ENCODE assay signal across 1 cellular context in the genomic region with DNA sequence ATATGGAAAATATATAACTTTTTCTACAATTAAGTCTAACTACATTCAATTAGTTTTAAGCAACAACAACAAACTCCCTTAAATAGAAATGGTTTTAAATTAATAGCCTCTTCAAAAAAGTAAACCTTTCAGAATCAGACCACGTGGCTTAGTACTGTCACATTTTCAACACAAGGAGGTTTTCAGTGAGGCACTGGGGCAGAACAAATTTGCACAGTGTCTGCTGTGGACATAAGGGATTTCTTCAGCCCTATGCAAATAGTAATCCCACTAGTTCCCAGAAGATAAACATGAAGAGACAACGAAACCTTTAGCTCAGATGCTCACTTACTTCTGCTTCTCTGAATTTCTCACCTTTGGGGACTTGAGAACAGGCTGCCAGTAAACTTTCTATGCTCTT.
TF ChIP-seq lines count a peak whose summit lies in the region.

No MANE protein-coding gene starts in this region.

TF ChIP-seq in HepG2, 621 proteins besides CTCF, POLR2A, EP300 and RAD21 (continued from another document and continues in another):
- TF ChIP-seq, protein P1, sequence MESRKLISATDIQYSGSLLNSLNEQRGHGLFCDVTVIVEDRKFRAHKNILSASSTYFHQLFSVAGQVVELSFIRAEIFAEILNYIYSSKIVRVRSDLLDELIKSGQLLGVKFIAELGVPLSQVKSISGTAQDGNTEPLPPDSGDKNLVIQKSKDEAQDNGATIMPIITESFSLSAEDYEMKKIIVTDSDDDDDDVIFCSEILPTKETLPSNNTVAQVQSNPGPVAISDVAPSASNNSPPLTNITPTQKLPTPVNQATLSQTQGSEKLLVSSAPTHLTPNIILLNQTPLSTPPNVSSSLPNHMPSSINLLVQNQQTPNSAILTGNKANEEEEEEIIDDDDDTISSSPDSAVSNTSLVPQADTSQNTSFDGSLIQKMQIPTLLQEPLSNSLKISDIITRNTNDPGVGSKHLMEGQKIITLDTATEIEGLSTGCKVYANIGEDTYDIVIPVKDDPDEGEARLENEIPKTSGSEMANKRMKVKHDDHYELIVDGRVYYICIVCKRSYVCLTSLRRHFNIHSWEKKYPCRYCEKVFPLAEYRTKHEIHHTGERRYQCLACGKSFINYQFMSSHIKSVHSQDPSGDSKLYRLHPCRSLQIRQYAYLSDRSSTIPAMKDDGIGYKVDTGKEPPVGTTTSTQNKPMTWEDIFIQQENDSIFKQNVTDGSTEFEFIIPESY (CRISPR knock-in tag; IDR thresholded peaks at IDR 0.05): 0 out of 2 replicates have a peak, but pooled peaks have one; percentile 28
- TF ChIP-seq YEATS2 (CRISPR knock-in tag; IDR thresholded peaks at IDR 0.05; ENCODE audit: borderline replicate concordance): peak; percentile 34; the same call in 1 of the 2 replicates
- no peak for TF ChIP-seq ZC3H13 (CRISPR knock-in tag; IDR thresholded peaks at IDR 0.05)
- TF ChIP-seq MTF1 (CRISPR knock-in tag; IDR thresholded peaks at IDR 0.05): no peak
- TF ChIP-seq ZBTB21 (CRISPR knock-in tag; IDR thresholded peaks at IDR 0.05): no peak
- TF ChIP-seq MIXL1 (CRISPR knock-in tag; IDR thresholded peaks at IDR 0.05): peak; percentile 86
- TF ChIP-seq ZNF205 (CRISPR knock-in tag; IDR thresholded peaks at IDR 0.05): peak; percentile 87; the same call in 1 of the 2 replicates
- TF ChIP-seq TOE1 (CRISPR knock-in tag; IDR thresholded peaks at IDR 0.05): peak; percentile 81; the same call in 1 of the 2 replicates
- TF ChIP-seq MBD4 (IDR thresholded peaks at IDR 0.05; ENCODE audit: borderline replicate concordance, low read length): peak; percentile 97; the same call in 1 of the 2 replicates
- no peak for TF ChIP-seq LBX2 (CRISPR knock-in tag; IDR thresholded peaks at IDR 0.05; ENCODE audit: borderline replicate concordance)
- no peak for TF ChIP-seq CC2D1A (CRISPR knock-in tag; IDR thresholded peaks at IDR 0.05)
- TF ChIP-seq ZNF720 (CRISPR knock-in tag; IDR thresholded peaks at IDR 0.05): no peak
- peak; percentile 66; the same call in 1 of the 2 replicates for TF ChIP-seq MIER2 (CRISPR knock-in tag; IDR thresholded peaks at IDR 0.05)
- TF ChIP-seq AGO1 (IDR thresholded peaks at IDR 0.05; ENCODE audit: low read depth, low read length, poor library complexity, severe bottlenecking): no peak
- TF ChIP-seq SP1 (IDR thresholded peaks at IDR 0.05): no peak
- no peak for TF ChIP-seq SP1 (CRISPR knock-in tag; IDR thresholded peaks at IDR 0.05)
- peak; percentile 62; the same call in 1 of the 2 replicates for TF ChIP-seq KLF6 (CRISPR knock-in tag; IDR thresholded peaks at IDR 0.05)
- no peak for TF ChIP-seq JDP2 (CRISPR knock-in tag; IDR thresholded peaks at IDR 0.05; ENCODE audit: borderline replicate concordance)
- TF ChIP-seq, protein P2, sequence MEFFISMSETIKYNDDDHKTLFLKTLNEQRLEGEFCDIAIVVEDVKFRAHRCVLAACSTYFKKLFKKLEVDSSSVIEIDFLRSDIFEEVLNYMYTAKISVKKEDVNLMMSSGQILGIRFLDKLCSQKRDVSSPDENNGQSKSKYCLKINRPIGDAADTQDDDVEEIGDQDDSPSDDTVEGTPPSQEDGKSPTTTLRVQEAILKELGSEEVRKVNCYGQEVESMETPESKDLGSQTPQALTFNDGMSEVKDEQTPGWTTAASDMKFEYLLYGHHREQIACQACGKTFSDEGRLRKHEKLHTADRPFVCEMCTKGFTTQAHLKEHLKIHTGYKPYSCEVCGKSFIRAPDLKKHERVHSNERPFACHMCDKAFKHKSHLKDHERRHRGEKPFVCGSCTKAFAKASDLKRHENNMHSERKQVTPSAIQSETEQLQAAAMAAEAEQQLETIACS (CRISPR knock-in tag; IDR thresholded peaks at IDR 0.05): no peak
- TF ChIP-seq KLF11 (CRISPR knock-in tag; IDR thresholded peaks at IDR 0.05): 0 out of 2 replicates have a peak, but pooled peaks have one; percentile 57
- TF ChIP-seq ZNF724P (CRISPR knock-in tag; IDR thresholded peaks at IDR 0.05; ENCODE audit: borderline replicate concordance): no peak
- TF ChIP-seq THRA (CRISPR knock-in tag; IDR thresholded peaks at IDR 0.05; ENCODE audit: borderline replicate concordance): peak; percentile 57; the same call in 1 of the 2 replicates
- TF ChIP-seq ZNF234 (CRISPR knock-in tag; conservative IDR thresholded peaks at IDR 0.05): no peak
- no peak for TF ChIP-seq ZEB1 (IDR thresholded peaks at IDR 0.05; ENCODE audit: insufficient replicate concordance, low read depth)
- TF ChIP-seq HMG20A (CRISPR knock-in tag; IDR thresholded peaks at IDR 0.05; ENCODE audit: borderline replicate concordance): peak; percentile 99
- TF ChIP-seq, protein P3, sequence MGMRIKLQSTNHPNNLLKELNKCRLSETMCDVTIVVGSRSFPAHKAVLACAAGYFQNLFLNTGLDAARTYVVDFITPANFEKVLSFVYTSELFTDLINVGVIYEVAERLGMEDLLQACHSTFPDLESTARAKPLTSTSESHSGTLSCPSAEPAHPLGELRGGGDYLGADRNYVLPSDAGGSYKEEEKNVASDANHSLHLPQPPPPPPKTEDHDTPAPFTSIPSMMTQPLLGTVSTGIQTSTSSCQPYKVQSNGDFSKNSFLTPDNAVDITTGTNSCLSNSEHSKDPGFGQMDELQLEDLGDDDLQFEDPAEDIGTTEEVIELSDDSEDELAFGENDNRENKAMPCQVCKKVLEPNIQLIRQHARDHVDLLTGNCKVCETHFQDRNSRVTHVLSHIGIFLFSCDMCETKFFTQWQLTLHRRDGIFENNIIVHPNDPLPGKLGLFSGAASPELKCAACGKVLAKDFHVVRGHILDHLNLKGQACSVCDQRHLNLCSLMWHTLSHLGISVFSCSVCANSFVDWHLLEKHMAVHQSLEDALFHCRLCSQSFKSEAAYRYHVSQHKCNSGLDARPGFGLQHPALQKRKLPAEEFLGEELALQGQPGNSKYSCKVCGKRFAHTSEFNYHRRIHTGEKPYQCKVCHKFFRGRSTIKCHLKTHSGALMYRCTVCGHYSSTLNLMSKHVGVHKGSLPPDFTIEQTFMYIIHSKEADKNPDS (CRISPR knock-in tag; IDR thresholded peaks at IDR 0.05): no peak
- TF ChIP-seq ASH2L (IDR thresholded peaks at IDR 0.05; ENCODE audit: insufficient read length, low read depth, low read length): no peak
- peak; percentile 72; the same call in 1 of the 2 replicates for TF ChIP-seq SIX1 (CRISPR knock-in tag; IDR thresholded peaks at IDR 0.05; ENCODE audit: borderline replicate concordance)
- 0 out of 2 replicates have a peak, but pooled peaks have one; percentile 33 for TF ChIP-seq SIN3A (IDR thresholded peaks at IDR 0.05; ENCODE audit: borderline replicate concordance, low read depth, low read length)
- no peak for TF ChIP-seq DRAP1 (CRISPR knock-in tag; IDR thresholded peaks at IDR 0.05)
- peak; percentile 87 for TF ChIP-seq NCOA2 (CRISPR knock-in tag; IDR thresholded peaks at IDR 0.05)
- TF ChIP-seq ZNF18 (CRISPR knock-in tag; IDR thresholded peaks at IDR 0.05; ENCODE audit: insufficient replicate concordance): no peak
- no peak for TF ChIP-seq ZNF274 (CRISPR knock-in tag; IDR thresholded peaks at IDR 0.05)
- TF ChIP-seq, protein P4, sequence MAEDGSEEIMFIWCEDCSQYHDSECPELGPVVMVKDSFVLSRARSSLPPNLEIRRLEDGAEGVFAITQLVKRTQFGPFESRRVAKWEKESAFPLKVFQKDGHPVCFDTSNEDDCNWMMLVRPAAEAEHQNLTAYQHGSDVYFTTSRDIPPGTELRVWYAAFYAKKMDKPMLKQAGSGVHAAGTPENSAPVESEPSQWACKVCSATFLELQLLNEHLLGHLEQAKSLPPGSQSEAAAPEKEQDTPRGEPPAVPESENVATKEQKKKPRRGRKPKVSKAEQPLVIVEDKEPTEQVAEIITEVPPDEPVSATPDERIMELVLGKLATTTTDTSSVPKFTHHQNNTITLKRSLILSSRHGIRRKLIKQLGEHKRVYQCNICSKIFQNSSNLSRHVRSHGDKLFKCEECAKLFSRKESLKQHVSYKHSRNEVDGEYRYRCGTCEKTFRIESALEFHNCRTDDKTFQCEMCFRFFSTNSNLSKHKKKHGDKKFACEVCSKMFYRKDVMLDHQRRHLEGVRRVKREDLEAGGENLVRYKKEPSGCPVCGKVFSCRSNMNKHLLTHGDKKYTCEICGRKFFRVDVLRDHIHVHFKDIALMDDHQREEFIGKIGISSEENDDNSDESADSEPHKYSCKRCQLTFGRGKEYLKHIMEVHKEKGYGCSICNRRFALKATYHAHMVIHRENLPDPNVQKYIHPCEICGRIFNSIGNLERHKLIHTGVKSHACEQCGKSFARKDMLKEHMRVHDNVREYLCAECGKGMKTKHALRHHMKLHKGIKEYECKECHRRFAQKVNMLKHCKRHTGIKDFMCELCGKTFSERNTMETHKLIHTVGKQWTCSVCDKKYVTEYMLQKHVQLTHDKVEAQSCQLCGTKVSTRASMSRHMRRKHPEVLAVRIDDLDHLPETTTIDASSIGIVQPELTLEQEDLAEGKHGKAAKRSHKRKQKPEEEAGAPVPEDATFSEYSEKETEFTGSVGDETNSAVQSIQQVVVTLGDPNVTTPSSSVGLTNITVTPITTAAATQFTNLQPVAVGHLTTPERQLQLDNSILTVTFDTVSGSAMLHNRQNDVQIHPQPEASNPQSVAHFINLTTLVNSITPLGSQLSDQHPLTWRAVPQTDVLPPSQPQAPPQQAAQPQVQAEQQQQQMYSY (CRISPR knock-in tag; IDR thresholded peaks at IDR 0.05): no peak
- no peak for TF ChIP-seq RFX1 (IDR thresholded peaks at IDR 0.05)
- TF ChIP-seq, protein P5, sequence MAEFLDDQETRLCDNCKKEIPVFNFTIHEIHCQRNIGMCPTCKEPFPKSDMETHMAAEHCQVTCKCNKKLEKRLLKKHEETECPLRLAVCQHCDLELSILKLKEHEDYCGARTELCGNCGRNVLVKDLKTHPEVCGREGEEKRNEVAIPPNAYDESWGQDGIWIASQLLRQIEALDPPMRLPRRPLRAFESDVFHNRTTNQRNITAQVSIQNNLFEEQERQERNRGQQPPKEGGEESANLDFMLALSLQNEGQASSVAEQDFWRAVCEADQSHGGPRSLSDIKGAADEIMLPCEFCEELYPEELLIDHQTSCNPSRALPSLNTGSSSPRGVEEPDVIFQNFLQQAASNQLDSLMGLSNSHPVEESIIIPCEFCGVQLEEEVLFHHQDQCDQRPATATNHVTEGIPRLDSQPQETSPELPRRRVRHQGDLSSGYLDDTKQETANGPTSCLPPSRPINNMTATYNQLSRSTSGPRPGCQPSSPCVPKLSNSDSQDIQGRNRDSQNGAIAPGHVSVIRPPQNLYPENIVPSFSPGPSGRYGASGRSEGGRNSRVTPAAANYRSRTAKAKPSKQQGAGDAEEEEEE (CRISPR knock-in tag; IDR thresholded peaks at IDR 0.05; ENCODE audit: borderline replicate concordance): no peak
- no peak for TF ChIP-seq ATRX (CRISPR knock-in tag; IDR thresholded peaks at IDR 0.05; ENCODE audit: borderline replicate concordance)
- TF ChIP-seq SMYD3 (CRISPR knock-in tag; IDR thresholded peaks at IDR 0.05): peak; percentile 87
- TF ChIP-seq ZFP37 (CRISPR knock-in tag; IDR thresholded peaks at IDR 0.05; ENCODE audit: borderline replicate concordance): no peak
- no peak for TF ChIP-seq IRF1 (CRISPR knock-in tag; IDR thresholded peaks at IDR 0.05; ENCODE audit: low read depth)
- peak; percentile 64 for TF ChIP-seq TBL1XR1 (IDR thresholded peaks at IDR 0.05; ENCODE audit: borderline replicate concordance, low read length, partially characterized antibody)
- peak in 1 of 2 experiments; percentile 38; a peak in 1 of 4 replicates for TF ChIP-seq NR2F1 (CRISPR knock-in tag; IDR thresholded peaks at IDR 0.05)
- TF ChIP-seq, protein P6, sequence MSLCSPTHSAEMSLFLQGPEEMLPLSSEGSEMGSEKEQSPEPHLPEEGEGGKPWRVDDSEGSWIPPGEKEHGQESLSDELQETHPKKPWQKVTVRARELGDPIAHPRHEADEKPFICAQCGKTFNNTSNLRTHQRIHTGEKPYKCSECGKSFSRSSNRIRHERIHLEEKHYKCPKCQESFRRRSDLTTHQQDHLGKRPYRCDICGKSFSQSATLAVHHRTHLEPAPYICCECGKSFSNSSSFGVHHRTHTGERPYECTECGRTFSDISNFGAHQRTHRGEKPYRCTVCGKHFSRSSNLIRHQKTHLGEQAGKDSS (CRISPR knock-in tag; IDR thresholded peaks at IDR 0.05; ENCODE audit: borderline replicate concordance, low read depth): no peak
- peak; percentile 93 for TF ChIP-seq ISL2 (CRISPR knock-in tag; IDR thresholded peaks at IDR 0.05)
- no peak for TF ChIP-seq ZNF652 (CRISPR knock-in tag; IDR thresholded peaks at IDR 0.05; ENCODE audit: borderline replicate concordance, low read depth)
- TF ChIP-seq SKI (IDR thresholded peaks at IDR 0.05; ENCODE audit: partially characterized antibody): peak; percentile 70
- TF ChIP-seq CREM (IDR thresholded peaks at IDR 0.05): peak; percentile 66; the same call in 1 of the 2 replicates
- no peak for TF ChIP-seq CREM (CRISPR knock-in tag; IDR thresholded peaks at IDR 0.05)
- TF ChIP-seq ZNF10 (CRISPR knock-in tag; IDR thresholded peaks at IDR 0.05; ENCODE audit: borderline replicate concordance, low read depth): no peak
- TF ChIP-seq SRY (CRISPR knock-in tag; IDR thresholded peaks at IDR 0.05): no peak
